In the genomic region with DNA sequence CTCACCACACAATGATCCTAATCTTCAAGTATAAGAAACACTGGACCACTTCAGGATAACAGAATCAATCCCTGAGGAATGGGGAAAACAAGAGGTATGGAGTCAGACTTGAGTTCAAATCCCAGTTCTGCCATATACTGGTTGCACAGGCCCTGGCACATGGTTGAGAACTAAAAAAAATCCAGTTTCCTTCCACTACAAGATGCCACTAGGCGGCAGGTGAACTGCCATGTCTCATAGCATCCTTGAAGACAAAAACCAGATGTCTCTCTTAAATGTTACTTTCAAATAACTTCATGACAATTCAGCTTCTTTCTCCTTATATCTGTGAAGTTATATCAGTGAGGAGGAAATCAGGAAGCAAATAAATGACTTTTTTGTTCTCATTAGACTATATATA, we compare ENCODE assay signal across 19 cellular contexts. TPM values are rescaled to one million over a fixed set of nuclear protein-coding genes. Genes with fewer than 3 reads are reported as not detected.
DNase-seq lines count a peak whose midpoint lies in the region; ATAC-seq, FAIRE-seq and TF ChIP-seq lines count a peak whose summit lies in the region.
"Had no signal": no experiment of that assay in that cellular context is flagged by ENCODE, and none has a peak within 500 bp of the region (broad histone marks: within the 10 kb centered on the region; RNA-seq: fewer than 3 reads in every experiment).

No MANE protein-coding gene starts in this region.

- intact Hi-C loops in GM12878 (cut with micrococcal nuclease; ENCODE audit: unreplicated experiment) = no loop called here

- POLR2A ChIA-PET in GM12878 (lab: Charles Lee) = no interaction called here

- H3K14ac ChIP-seq in mesenchymal stem cell (ENCODE audit: low read length in 2 of 2) = no peak overlapping the region

- H4K20me1 ChIP-seq in Karpas-422 (ENCODE audit: insufficient read depth, low read depth, low read length) (no peaks in the 10 kb centered on the region), GM12878 (ENCODE audit: control insufficient read depth, insufficient read depth) (no peaks in the 10 kb centered on the region)

- H3K27ac ChIP-seq in Karpas-422 (ENCODE audit: low read length) (no peak overlapping the region), GM12878 (ENCODE audit: control insufficient read depth, insufficient read depth) (no peak overlapping the region), mesenchymal stem cell (ENCODE audit: low read length, poor library complexity, severe bottlenecking) (no peak overlapping the region)
- H3K27ac ChIP-seq: BLaER1, SJSA1 had no signal

- H3K27ac Mint-ChIP-seq in activated T-cell treated with anti-CD3 and anti-CD28 coated beads, Interleukin-2, amount 50 U/mL, for 72 hours = no peak overlapping the region
- H3K27ac Mint-ChIP-seq: CD4-positive, alpha-beta T cell had no signal

- H3K27me3 ChIP-seq in Karpas-422 (ENCODE audit: low read length) = no peaks in the 10 kb centered on the region
- H3K27me3 ChIP-seq in GM12878 (replicated peaks in 1 of 2; ENCODE audit: control insufficient read depth in 2 of 2, insufficient read depth in 2 of 2, low read length in 1 of 2) = no peaks in the 10 kb centered on the region
- no peaks in the 10 kb centered on the region for H3K27me3 ChIP-seq in mesenchymal stem cell (ENCODE audit: control insufficient read depth in 1 of 2, insufficient read depth in 1 of 2, low read length in 2 of 2)
- H3K27me3 ChIP-seq: BLaER1, SJSA1 had no signal

- CTCF ChIA-PET in GM12878 (lab: Yijun Ruan, JAX) = interaction anchor here (1.0 to 9.3 kb wide), 5 partner anchors 10 to 272 kb away, joined by 3 to 99 read pairs (median 5); a partner anchor contains a TSS

- no peaks in the 10 kb centered on the region for H3K9me3 Mint-ChIP-seq in activated T-cell treated with anti-CD3 and anti-CD28 coated beads, Interleukin-2, amount 50 U/mL, for 72 hours
- H3K9me3 Mint-ChIP-seq: CD4-positive, alpha-beta T cell; HFFc6 had no signal

- SMC1A ChIA-PET in GM12878 (lab: Charles Lee; ENCODE audit: uncharacterized antibody, unreplicated experiment) = interaction anchor here (0.6 to 3.5 kb wide), 8 partner anchors 8 to 240 kb away, joined by 3 to 19 read pairs (median 4); a partner anchor contains a TSS

- H2AFZ ChIP-seq in Karpas-422 (ENCODE audit: low read length) = no peak overlapping the region
- H2AFZ ChIP-seq in GM12878 (ENCODE audit: control insufficient read depth, low read depth, low read length) = no peak overlapping the region
- H2AFZ ChIP-seq in mesenchymal stem cell (ENCODE audit: low read depth, low read length) = no peak overlapping the region

- H3K4me1 ChIP-seq in Karpas-422 (ENCODE audit: low read length) (peaks cover 8% of the 10 kb centered on the region), GM12878 (ENCODE audit: control insufficient read depth, insufficient read depth, low read length) (no peaks in the 10 kb centered on the region), mesenchymal stem cell (ENCODE audit: control insufficient read depth, insufficient read depth, low read depth, low read length) (no peaks in the 10 kb centered on the region)
- H3K4me1 ChIP-seq: SJSA1 had no signal

- no peak for FAIRE-seq in GM12878 (lab: Jason Lieb, UNC)
- FAIRE-seq: RCC 7860 had no signal

- peaks cover 0 to 6% of the 10 kb centered on the region in 2 donors for H3K36me3 Mint-ChIP-seq in activated T-cell treated with anti-CD3 and anti-CD28 coated beads, Interleukin-2, amount 50 U/mL, for 72 hours (ENCODE audit: insufficient read depth in 2 of 2)

- no peaks in the 10 kb centered on the region for H3K4me1 Mint-ChIP-seq in activated T-cell treated with anti-CD3 and anti-CD28 coated beads, Interleukin-2, amount 50 U/mL, for 72 hours (ENCODE audit: low read depth)

- H2BK15ac ChIP-seq in mesenchymal stem cell (ENCODE audit: low read depth, poor library complexity, severe bottlenecking) = no peak overlapping the region

- H3K23ac ChIP-seq in mesenchymal stem cell (ENCODE audit: low read length in 2 of 2) = no peak overlapping the region

- H3K4me2 ChIP-seq in Karpas-422 (ENCODE audit: low read depth, low read length, poor library complexity, severe bottlenecking) (no peak overlapping the region), GM12878 (ENCODE audit: control insufficient read depth, insufficient read depth) (no peak overlapping the region), mesenchymal stem cell (ENCODE audit: low read length, poor library complexity, severe bottlenecking) (no peak overlapping the region)
- H3K4me2 ChIP-seq: BLaER1 had no signal

- RAD21 ChIA-PET in GM12878 (lab: Charles Lee; ENCODE audit: unreplicated experiment) = no interaction called here

- no peak for TF ChIP-seq RAD21 in GM12878 (IDR thresholded peaks at IDR 0.05; ENCODE audit: insufficient read depth, low read depth, low read length)

- no peak overlapping the region for H4K91ac ChIP-seq in mesenchymal stem cell (ENCODE audit: low read length)

- no peaks in the 10 kb centered on the region for H3K27me3 Mint-ChIP-seq in activated T-cell treated with anti-CD3 and anti-CD28 coated beads, Interleukin-2, amount 50 U/mL, for 72 hours (ENCODE audit: low read depth)
- H3K27me3 Mint-ChIP-seq: CD4-positive, alpha-beta T cell had no signal

- no peak overlapping the region for H3K4ac ChIP-seq in mesenchymal stem cell (ENCODE audit: low read depth in 1 of 2, low read length in 2 of 2)

- TF ChIP-seq EP300 in GM12878 (IDR thresholded peaks at IDR 0.05; ENCODE audit: borderline replicate concordance in 1 of 2, control insufficient read depth in 1 of 2, low read depth in 2 of 2, low read length in 2 of 2) = no peak

- in situ Hi-C loops in GM12878 (cut with MboI) = loop anchor here (25.0 kb wide), 1 partner anchor 248 kb away; a partner anchor contains a TSS

- peak overlapping the region; percentile 63 for H4K8ac ChIP-seq in mesenchymal stem cell (ENCODE audit: low read length)

- TF ChIP-seq CTCF in GM12872 (IDR thresholded peaks at IDR 0.05; ENCODE audit: insufficient read depth, low read depth, low read length) (peak; percentile 43; the same call in 2 of the 3 replicates), GM12878 (IDR thresholded peaks at IDR 0.05 in 2 of 3, conservative IDR thresholded peaks at IDR 0.05 in 1 of 3; ENCODE audit: control insufficient read depth in 2 of 3, extremely low read depth in 1 of 3, insufficient read depth in 1 of 3, low read depth in 3 of 3, low read length in 3 of 3) (no peak)

- H3K18ac ChIP-seq in mesenchymal stem cell (ENCODE audit: low read depth in 1 of 2, low read length in 2 of 2) = no peak overlapping the region

- no peaks in the 10 kb centered on the region for H3K9me3 ChIP-seq in Karpas-422 (ENCODE audit: low read length)
- no peaks in the 10 kb centered on the region; the same call in 1 of the 3 replicates for H3K9me3 ChIP-seq in GM12878 (replicated peaks; ENCODE audit: control insufficient read depth, insufficient read depth, low read length)
- no peaks in the 10 kb centered on the region for H3K9me3 ChIP-seq in mesenchymal stem cell (ENCODE audit: control insufficient read depth, low read length)
- H3K9me3 ChIP-seq: BLaER1, SJSA1 had no signal

- DNase-seq in Karpas-422 = peak; percentile 63
- no peak for DNase-seq in GM12878 (ENCODE audit: low read depth, low spot score)
- no peak for DNase-seq in mesenchymal stem cell
- no peak for DNase-seq in NOMO-1 treated with dmso at 0.1 percent for 144 hours (lab: John Stamatoyannopoulos, UW; ENCODE audit: unreplicated experiment)
- DNase-seq in activated T-cell treated with anti-CD3 and anti-CD28 coated beads, Interleukin-2, amount 50 U/mL, for 72 hours = no peak
- DNase-seq in DMS53 treated with DMSO at 0.1 percent for 48 hours (lab: John Stamatoyannopoulos, UW; ENCODE audit: unreplicated experiment) = no peak
- DNase-seq: CD4-positive, alpha-beta T cell; COR-L47; DMS79 treated with DMSO at 0.1 percent for 48 hours; MM.1S; NCI-H1092 treated with DMSO at 0.1 percent for 48 hours; NCI-H1436 treated with DMSO at 0.1 percent for 48 hours; NCI-H1930 had no signal

- H3K9ac ChIP-seq in Karpas-422 (ENCODE audit: low read length) = no peak overlapping the region
- H3K9ac ChIP-seq in GM12878 (ENCODE audit: control insufficient read depth, insufficient read depth, low read length) = no peak overlapping the region
- no peak overlapping the region for H3K9ac ChIP-seq in mesenchymal stem cell (ENCODE audit: low read length)
- H3K9ac ChIP-seq: BLaER1 had no signal

- ATAC-seq in GM12878 = peak; percentile 47
- no peak for ATAC-seq in activated T-cell treated with anti-CD3 and anti-CD28 coated beads, Interleukin-2, amount 50 U/mL, for 72 hours (replicated peaks in 1 of 2)
- ATAC-seq: Right ventricle myocardium inferior had no signal

- H3K36me3 ChIP-seq in Karpas-422 (ENCODE audit: insufficient read depth, low read length) (peaks cover 12% of the 10 kb centered on the region; the same call in 1 of the 2 replicates), GM12878 (ENCODE audit: control insufficient read depth in 2 of 2, insufficient read depth in 2 of 2, low read length in 1 of 2) (peaks cover 0 to 4% of the 10 kb centered on the region in 2 experiments; a peak in 2 of 4 replicates), mesenchymal stem cell (ENCODE audit: control insufficient read depth in 1 of 2, insufficient read depth in 2 of 2, low read depth in 1 of 2, low read length in 2 of 2) (no peaks in the 10 kb centered on the region)

- no peak overlapping the region for H2BK12ac ChIP-seq in mesenchymal stem cell (ENCODE audit: low read length in 2 of 2)

- BruUV-seq in GM12878 (replicated peaks; lab: Mats Ljungman, UMichigan) = no TSS peak

- H3K79me2 ChIP-seq in Karpas-422 (ENCODE audit: low read length) = peaks cover 82% of the 10 kb centered on the region
- H3K79me2 ChIP-seq in GM12878 (ENCODE audit: control insufficient read depth, insufficient read depth, low read length) = peaks cover 40% of the 10 kb centered on the region

- no peak for TF ChIP-seq POLR2A in GM12878 (IDR thresholded peaks at IDR 0.05; ENCODE audit: low read depth, low read length)

- no peaks in the 10 kb centered on the region for H3K9me2 ChIP-seq in Karpas-422 (replicated peaks; ENCODE audit: insufficient read depth, low read length)

- H3K79me1 ChIP-seq in mesenchymal stem cell (replicated peaks; ENCODE audit: low read length, poor library complexity, severe bottlenecking) = peaks cover 25% of the 10 kb centered on the region

- H2AK5ac ChIP-seq in mesenchymal stem cell (ENCODE audit: low read length, severe bottlenecking) = no peak overlapping the region

- H2BK5ac ChIP-seq in mesenchymal stem cell (ENCODE audit: low read depth, low read length, poor library complexity, severe bottlenecking) = no peak overlapping the region

- no peak overlapping the region for H2BK120ac ChIP-seq in mesenchymal stem cell (ENCODE audit: low read depth, low read length)

- H3K4me3 Mint-ChIP-seq in activated T-cell treated with anti-CD3 and anti-CD28 coated beads, Interleukin-2, amount 50 U/mL, for 72 hours = no peak overlapping the region
- H3K4me3 Mint-ChIP-seq: CD4-positive, alpha-beta T cell; HFFc6 had no signal

- WGBS in GM12878 (ENCODE audit: insufficient coverage, insufficient replicate concordance, low lambda C conversion rate, missing lambda C conversion rate) = 87% methylated on average over 1 of the region's 1 CpG
- 83% methylated on average over 1 of the region's 1 CpG for WGBS in mesenchymal stem cell

- H3K4me3 ChIP-seq in Karpas-422 (ENCODE audit: low read length) (no peak overlapping the region), GM12878 (no peak overlapping the region), mesenchymal stem cell (ENCODE audit: insufficient read depth in 1 of 2, low read depth in 1 of 2, low read length in 2 of 2) (no peak overlapping the region)
- H3K4me3 ChIP-seq: BLaER1, SJSA1 had no signal

RNA-seq across cellular contexts. Expression of a gene that starts 11.0 kb away (rescaled TPM):
- 17.9 and 22.7 TPM in 2 replicates for total RNA-seq in Karpas-422 (2014; rRNA removed; shearing (Covaris generic); ENCODE audit: low replicate concordance)
- 26.1 and 32.9 TPM in 2 replicates for total RNA-seq in GM12878 (2013; cell fraction: nucleolus; rRNA removed)
- 30.9 and 36.2 TPM in 2 replicates for total RNA-seq in GM12878 (2014; rRNA removed)
- total RNA-seq in GM12878 (2014; rRNA removed; fragmentation: Illumina TruSeq; extraction: Trizol) = 33.0 and 35.3 TPM in 2 replicates
- total RNA-seq in GM12878 (2021) = 33.1 and 35.7 TPM in 2 replicates
- 8.2 TPM for polyA plus RNA-seq in GM12878 (2011; ENCODE audit: low read depth)
- 55.6 and 79.8 TPM in 2 replicates for polyA plus RNA-seq in GM12878 (2011; rRNA removed)
- polyA plus RNA-seq in GM12878 (2011; cell fraction: cytosol; rRNA removed) = 30.0 and 33.0 TPM in 2 replicates
- polyA plus RNA-seq in GM12878 (2011; cell fraction: nucleus; rRNA removed) = 33.6 and 33.7 TPM in 2 replicates
- 11.3 and 15.1 TPM in 2 replicates for polyA plus RNA-seq in GM12878 (2012)
- 41.9 and 46.4 TPM in 2 replicates for polyA plus RNA-seq in GM12878 (2014; fragmentation: Illumina TruSeq; extraction: Trizol)
- polyA plus RNA-seq in GM12878 (2014; fragmentation: Nextera tagmentation; extraction: Ambion mirVana) = 10 to 100 TPM; 29.7 to 30.1 TPM
- polyA plus RNA-seq in GM12878 (2014; rRNA removed) = 28.0 and 35.2 TPM in 2 replicates
- polyA plus RNA-seq in GM12878 (2016; fragmentation: Nextera tagmentation; extraction: Ambion mirVana) = 10 to 100 TPM; 56.0 to 56.5 TPM
- 43.7 and 44.2 TPM in 2 replicates for polyA minus RNA-seq in GM12878 (2011; rRNA and poly(A)+ RNA removed)
- 15.2 and 16.5 TPM in 2 replicates for polyA minus RNA-seq in GM12878 (2011; cell fraction: cytosol; rRNA and poly(A)+ RNA removed)
- polyA minus RNA-seq in GM12878 (2011; cell fraction: nucleus; rRNA and poly(A)+ RNA removed) = 33.6 and 54.5 TPM in 2 replicates
- polyA plus RNA-seq in mesenchymal stem cell (2013, experiment 1 of 2) = 1.6 TPM
- 1.5 TPM for polyA plus RNA-seq in mesenchymal stem cell (2013, experiment 2 of 2)
- 10 to 100 TPM; 29.5 to 34.5 TPM for total RNA-seq in activated T-cell treated with anti-CD3 and anti-CD28 coated beads, Interleukin-2, amount 50 U/mL, for 72 hours
